In genomic region chr4:185015108-185015507, GRCh38 we compare ENCODE assay signal across 18 cellular contexts. TPM values are rescaled to one million over a fixed set of nuclear protein-coding genes. Genes with fewer than 3 reads are reported as not detected.
DNase-seq lines count a peak whose midpoint lies in the region; ATAC-seq and TF ChIP-seq lines count a peak whose summit lies in the region.
"Had no signal": no experiment of that assay in that cellular context is flagged by ENCODE, and none has a peak within 500 bp of the region (broad histone marks: within the 10 kb centered on the region; RNA-seq: fewer than 3 reads in every experiment).

No MANE protein-coding gene starts in this region.

- POLR2A ChIA-PET in Panc1 (lab: Charles Lee): no interaction called here

- DNase-seq in BE2C (no peak), Panc1 (ENCODE audit: low read depth, low spot score) (no peak), epithelial cell of proximal tubule (ENCODE audit: low read depth) (no peak), kidney epithelial cell (ENCODE audit: low read depth) (no peak), NCI-H1417 (lab: John Stamatoyannopoulos, UW) (no peak), head of caudate nucleus (no peak)
- no peak for DNase-seq in stimulated activated CD4-positive, alpha-beta T cell treated with anti-CD3 and anti-CD28 coated beads, Interleukin-1b, Interleukin-23, amount 100 ng/mL, for 48 hours
- no peak for DNase-seq in activated T-cell treated with anti-CD3 and anti-CD28 coated beads, Interleukin-2, amount 50 U/mL, for 24 hours
- DNase-seq: CD4-positive, alpha-beta T cell; DMS53; Karpas-422; MM.1S; NCI-H1092 treated with DMSO at 0.1 percent for 48 hours; NCI-H1694 treated with DMSO at 0.1 percent for 48 hours; NCI-H2171 treated with DMSO at 0.1 percent for 48 hours; NCI-H446 treated with DMSO at 0.1 percent for 48 hours had no signal

- H3K4me1 ChIP-seq in BE2C: no peaks in the 10 kb centered on the region
- H3K4me1 ChIP-seq in Panc1 (ENCODE audit: control insufficient read depth, insufficient read depth, low read length): no peaks in the 10 kb centered on the region; the same call in 1 of the 2 replicates
- H3K4me1 ChIP-seq: SJSA1 had no signal

- no peaks in the 10 kb centered on the region for H3K9me3 ChIP-seq in BE2C
- no peaks in the 10 kb centered on the region for H3K9me3 ChIP-seq in Panc1 (ENCODE audit: control insufficient read depth, insufficient read depth, low read depth, low read length)
- H3K9me3 ChIP-seq: SJSA1 had no signal

- peak; percentile 27 for TF ChIP-seq CTCF in BE2C (IDR thresholded peaks at IDR 0.05; ENCODE audit: low read depth, low read length)
- TF ChIP-seq CTCF in Panc1 (IDR thresholded peaks at IDR 0.05): peak; percentile 27; the same call in 1 of the 2 replicates
- TF ChIP-seq CTCF in epithelial cell of proximal tubule (conservative IDR thresholded peaks at IDR 0.05; ENCODE audit: low read depth, low read length): peak; percentile 13
- peak; percentile 9 for TF ChIP-seq CTCF in kidney epithelial cell (IDR thresholded peaks at IDR 0.05; ENCODE audit: insufficient read depth, low read length, poor library complexity, severe bottlenecking)

- no peaks in the 10 kb centered on the region for H3K36me3 Mint-ChIP-seq in activated T-cell treated with anti-CD3 and anti-CD28 coated beads, Interleukin-2, amount 50 U/mL, for 24 hours (ENCODE audit: low read depth)

- H3K27ac Mint-ChIP-seq in activated T-cell treated with anti-CD3 and anti-CD28 coated beads, Interleukin-2, amount 50 U/mL, for 24 hours: no peak overlapping the region
- H3K27ac Mint-ChIP-seq: CD4-positive, alpha-beta T cell had no signal

- in situ Hi-C loops in Panc1 (cut with HindIII; ENCODE audit: low pct_unique_long_range_greater_than_20kb, low sequenced_read_pairs): no loop called here

- peaks cover 90% of the 10 kb centered on the region for H3K27me3 Mint-ChIP-seq in activated T-cell treated with anti-CD3 and anti-CD28 coated beads, Interleukin-2, amount 50 U/mL, for 24 hours

- H3K4me1 Mint-ChIP-seq in activated T-cell treated with anti-CD3 and anti-CD28 coated beads, Interleukin-2, amount 50 U/mL, for 24 hours (ENCODE audit: low read depth): peaks cover 12% of the 10 kb centered on the region

- CTCF ChIA-PET in Panc1 (lab: Charles Lee): no interaction called here

- H3K4me3 ChIP-seq in BE2C (ENCODE audit: low read depth, low read length) (no peak overlapping the region), Panc1 (ENCODE audit: low read depth in 2 of 2, low read length in 2 of 2) (no peak overlapping the region), epithelial cell of proximal tubule (ENCODE audit: low read depth, low read length) (no peak overlapping the region), kidney epithelial cell (ENCODE audit: low read depth, low read length) (no peak overlapping the region)
- H3K4me3 ChIP-seq: SJSA1 had no signal

- no peaks in the 10 kb centered on the region for H3K9me3 Mint-ChIP-seq in activated T-cell treated with anti-CD3 and anti-CD28 coated beads, Interleukin-2, amount 50 U/mL, for 24 hours
- H3K9me3 Mint-ChIP-seq: CD4-positive, alpha-beta T cell had no signal

- H3K36me3 ChIP-seq in BE2C (no peaks in the 10 kb centered on the region), Panc1 (ENCODE audit: control insufficient read depth, insufficient read depth, low read length) (no peaks in the 10 kb centered on the region), kidney epithelial cell (ENCODE audit: control insufficient read depth, insufficient read depth, low read length) (no peaks in the 10 kb centered on the region)
- H3K36me3 ChIP-seq: SJSA1 had no signal

- H3K27me3 ChIP-seq in BE2C (peaks cover 70% of the 10 kb centered on the region), Panc1 (ENCODE audit: control insufficient read depth, insufficient read depth, low read length) (no peaks in the 10 kb centered on the region; the same call in 1 of the 2 replicates), kidney epithelial cell (ENCODE audit: control insufficient read depth, insufficient read depth, low read length) (peaks cover 81% of the 10 kb centered on the region)

- no peak overlapping the region for H3K27ac ChIP-seq in Panc1 (ENCODE audit: low read length)
- H3K27ac ChIP-seq: SJSA1 had no signal

- ATAC-seq in Panc1: no peak

- no peak overlapping the region for H3K4me3 Mint-ChIP-seq in activated T-cell treated with anti-CD3 and anti-CD28 coated beads, Interleukin-2, amount 50 U/mL, for 24 hours
- H3K4me3 Mint-ChIP-seq: CD4-positive, alpha-beta T cell had no signal

- intact Hi-C loops in Panc1 (cut with micrococcal nuclease; ENCODE audit: unreplicated experiment) (no loop called here), head of caudate nucleus (cut with DNase I) (no loop called here)

- BruUV-seq in Panc1 (replicated peaks; lab: Mats Ljungman, UMichigan): no TSS peak

RNA-seq across cellular contexts. Expression of gene HELT, which starts 3.2 kb away (rescaled TPM):
- polyA plus RNA-seq in BE2C (2012; ENCODE audit: insufficient read depth, insufficient read length, low read depth): not detected
- total RNA-seq in Panc1 (2021; ENCODE audit: unreplicated experiment): not detected
- not detected for polyA plus RNA-seq in Panc1 (2012; ENCODE audit: insufficient read length)
- total RNA-seq in epithelial cell of proximal tubule: not detected in 2 replicates
- total RNA-seq in kidney epithelial cell: not detected in 2 replicates
- total RNA-seq: CD4-positive, alpha-beta T cell; HT-29; SJSA1 had no signal
